Comparison of ENCODE assay signal across 17 cellular contexts in genomic region chr10:182441-183201, GRCh38. TPM values are rescaled to one million over a fixed set of nuclear protein-coding genes. Genes with fewer than 3 reads are reported as not detected.
DNase-seq lines count a peak whose midpoint lies in the region; ATAC-seq, FAIRE-seq and TF ChIP-seq lines count a peak whose summit lies in the region.
"Had no signal": no experiment of that assay in that cellular context is flagged by ENCODE, and none has a peak within 500 bp of the region (broad histone marks: within the 10 kb centered on the region; RNA-seq: fewer than 3 reads in every experiment).

No MANE protein-coding gene starts in this region.

- H3K27me3 ChIP-seq in bronchial epithelial cell (ENCODE audit: control insufficient read depth, insufficient read depth, low read length) (no peaks in the 10 kb centered on the region), skeletal muscle satellite cell (ENCODE audit: control insufficient read depth, insufficient read depth, low read length) (no peaks in the 10 kb centered on the region), tibial artery (no peaks in the 10 kb centered on the region), tibial nerve (no peaks in the 10 kb centered on the region)
- H3K27me3 ChIP-seq: heart left ventricle, SJSA1, uterus had no signal

- peak overlapping the region; percentile 18 for H3K9ac ChIP-seq in skeletal muscle satellite cell (ENCODE audit: low read depth, low read length)

- TF ChIP-seq POLR2A in tibial nerve (IDR thresholded peaks at IDR 0.05): no peak

- peaks cover 11% of the 10 kb centered on the region for H3K9me3 ChIP-seq in skeletal muscle satellite cell (replicated peaks; ENCODE audit: low read length)
- peaks cover 0 to 7% (median 0%) of the 10 kb centered on the region in 3 donors for H3K9me3 ChIP-seq in tibial artery
- H3K9me3 ChIP-seq in tibial nerve: peaks cover 0 to 16% (median 2%) of the 10 kb centered on the region in 4 donors
- H3K9me3 ChIP-seq: lower lobe of right lung, SJSA1 had no signal

- peak; percentile 12 for DNase-seq in activated naive CD4-positive, alpha-beta T cell treated with Interleukin-2 at 50 U/mL for 16 hours
- no peak for DNase-seq in activated naive CD4-positive, alpha-beta T cell (lab: John Stamatoyannopoulos, UW)
- peak; percentile 11 for DNase-seq in bronchial epithelial cell (ENCODE audit: low read depth)
- DNase-seq in tibial artery: no peak
- no peak for DNase-seq in tibial nerve (ENCODE audit: low spot score in 2 of 2)
- DNase-seq in NK-92 (lab: John Stamatoyannopoulos, UW; ENCODE audit: unreplicated experiment): no peak
- DNase-seq: activated naive CD8-positive, alpha-beta T cell treated with anti-CD3 and anti-CD28 coated beads, Interleukin-2, amount 10 ng/mL, durations not matched to agents 7 days and 5 days; DMS79 treated with DMSO at 0.1 percent for 48 hours; heart left ventricle; lower lobe of right lung; NCI-H774; uterus had no signal

- no peak for TF ChIP-seq EP300 in tibial nerve (IDR thresholded peaks at IDR 0.05)

- H3K4me1 ChIP-seq in skeletal muscle satellite cell (ENCODE audit: control insufficient read depth, insufficient read depth, low read length) (peaks cover 31% of the 10 kb centered on the region), tibial artery (peaks cover 0 to 7% (median 0%) of the 10 kb centered on the region in 4 donors), tibial nerve (peaks cover 0 to 12% (median 5%) of the 10 kb centered on the region in 4 donors)
- H3K4me1 ChIP-seq: uterus had no signal

- WGBS in tibial nerve, 2 donors: 88 to 91% methylated on average over 6 of the region's 6 CpGs

- intact Hi-C loops in tibial artery (cut with DNase I; ENCODE audit: low total_unique reads): no loop called here

- peak overlapping the region; percentile 22 for H3K4me2 ChIP-seq in skeletal muscle satellite cell (ENCODE audit: low read length)

- H3K36me3 ChIP-seq in bronchial epithelial cell (ENCODE audit: control insufficient read depth, insufficient read depth, low read length): peaks cover 2% of the 10 kb centered on the region
- H3K36me3 ChIP-seq in skeletal muscle satellite cell (ENCODE audit: insufficient read depth, low read length): peaks cover 15% of the 10 kb centered on the region
- peaks cover 25 to 36% (median 32%) of the 10 kb centered on the region in 3 donors for H3K36me3 ChIP-seq in tibial artery
- peaks cover 0 to 51% (median 13%) of the 10 kb centered on the region in 3 donors for H3K36me3 ChIP-seq in tibial nerve
- H3K36me3 ChIP-seq: uterus had no signal

- H3K27ac ChIP-seq in tibial artery (no peak overlapping the region), tibial nerve (no peak overlapping the region)
- H3K27ac ChIP-seq: heart left ventricle, lower lobe of right lung, SJSA1, uterus, VCaP had no signal

- ATAC-seq in HG03469 (IDR thresholded peaks at IDR 0.05; ENCODE audit: unreplicated experiment): peak; percentile 52
- ATAC-seq: HepG2, lower lobe of right lung had no signal

- no peak for FAIRE-seq in bronchial epithelial cell (lab: Jason Lieb, UNC)
- FAIRE-seq: HepG2 had no signal

- TF ChIP-seq CTCF in bronchial epithelial cell (IDR thresholded peaks at IDR 0.05; ENCODE audit: insufficient read depth, low read length, severe bottlenecking): no peak
- no peak for TF ChIP-seq CTCF in tibial artery (IDR thresholded peaks at IDR 0.05)
- TF ChIP-seq CTCF in tibial nerve (IDR thresholded peaks at IDR 0.05): no peak

- H3K4me3 ChIP-seq in bronchial epithelial cell (ENCODE audit: low read depth, low read length) (no peak overlapping the region), skeletal muscle satellite cell (ENCODE audit: low read length) (no peak overlapping the region), tibial artery (no peak overlapping the region), tibial nerve (no peak overlapping the region)
- H3K4me3 ChIP-seq: heart left ventricle, lower lobe of right lung, SJSA1, uterus had no signal

RNA-seq across cellular contexts. Expression of gene ZMYND11, which starts 47.4 kb away (rescaled TPM):
- total RNA-seq in bronchial epithelial cell: 49.2 and 55.6 TPM in 2 replicates
- total RNA-seq in skeletal muscle satellite cell (2012; rRNA removed): 26.9 and 35.2 TPM in 2 replicates
- total RNA-seq in tibial nerve: 10 to 100 TPM; 66.3 to 80.2 (median 69.2) TPM

Comparison
In these comparisons a context has a peak if more than half of its experiments do, and no peak if none do; other contexts are left out.
1. DNase-seq: peak in activated naive CD4-positive, alpha-beta T cell treated with Interleukin-2 at 50 U/mL for 16 hours (single experiment) and bronchial epithelial cell (single experiment); none in activated naive CD4-positive, alpha-beta T cell (0 of 4), tibial artery (0 of 2), tibial nerve (0 of 2) and NK-92 (single experiment).